In the genomic region with DNA sequence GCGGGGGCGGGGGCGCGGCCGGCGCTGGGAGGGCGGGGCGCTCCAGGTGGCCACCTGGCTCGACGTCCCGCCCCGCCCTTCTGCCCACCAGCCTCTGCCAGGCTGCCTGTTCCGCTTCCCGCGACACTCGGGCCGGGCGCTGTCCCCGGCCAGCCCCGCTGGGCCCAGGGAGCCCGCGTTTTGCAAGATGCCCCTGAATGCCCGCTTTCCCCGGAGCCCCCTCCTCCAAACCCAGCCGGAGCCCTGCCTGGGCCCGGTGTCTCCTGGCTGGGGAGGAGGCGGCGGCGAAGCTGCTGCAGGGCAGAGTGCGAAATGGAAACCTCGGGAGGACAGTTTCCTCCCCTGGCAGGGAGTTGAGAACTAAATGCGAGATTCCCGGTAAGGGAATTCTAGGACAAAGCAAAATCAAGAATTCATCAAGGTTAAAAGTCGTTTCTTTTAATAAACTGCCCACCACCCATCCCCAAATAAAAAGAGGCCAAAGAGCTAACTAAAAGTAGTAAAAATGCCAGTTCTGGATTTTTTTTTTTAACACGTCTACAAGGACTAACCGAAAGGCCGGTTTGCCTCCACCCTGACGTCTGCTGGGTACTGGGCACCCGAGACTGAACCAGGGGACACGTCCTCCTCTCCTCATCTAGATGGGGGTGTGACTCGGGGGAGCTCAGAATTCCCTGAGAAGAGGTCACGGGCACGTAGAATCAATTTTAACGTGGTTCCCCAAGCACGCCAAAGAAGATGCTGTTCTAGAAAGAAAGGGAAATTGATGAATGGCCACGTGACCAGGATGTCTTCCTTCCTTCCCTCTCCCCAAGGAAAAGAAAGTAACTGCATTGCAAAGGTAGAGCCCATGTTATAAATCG, we compare ENCODE assay signal across 8 cellular contexts.
DNase-seq lines count a peak whose midpoint lies in the region; ATAC-seq and TF ChIP-seq lines count a peak whose summit lies in the region.

No MANE protein-coding gene starts in this region.

- no peaks in the 10 kb centered on the region for H3K36me3 ChIP-seq in gastrocnemius medialis

- H3K9me3 Mint-ChIP-seq in glutamatergic neuron (ENCODE audit: unreplicated experiment): peaks cover 9% of the 10 kb centered on the region

- peak overlapping the region; percentile 98 for H3K27ac Mint-ChIP-seq in glutamatergic neuron (ENCODE audit: unreplicated experiment)

- H3K4me3 ChIP-seq in gastrocnemius medialis: peak overlapping the region; percentile 59 to 88 (median 64)

- ATAC-seq in GM19025 (IDR thresholded peaks at IDR 0.05; ENCODE audit: low read depth, unreplicated experiment) (peak; percentile 48), HG03457 (IDR thresholded peaks at IDR 0.05; ENCODE audit: unreplicated experiment) (peak; percentile 47), SK-N-SH treated with all-trans-retinoic acid at 6 μM for 48 hours (peak; percentile 28; the same call in 2 of the 3 replicates), gastrocnemius medialis (peak; percentile 48 to 67)

- H3K4me3 Mint-ChIP-seq in glutamatergic neuron (ENCODE audit: unreplicated experiment): peak overlapping the region; percentile 79

- intact Hi-C loops in gastrocnemius medialis (cut with DNase I; ENCODE audit: low total_unique reads): loop anchor here (5.0 to 10.0 kb wide), 4 partner anchors 54 to 1211 kb away; a partner anchor contains a TSS

- H3K27me3 ChIP-seq in gastrocnemius medialis: no peaks in the 10 kb centered on the region

- peaks cover 7% of the 10 kb centered on the region for H3K27me3 Mint-ChIP-seq in glutamatergic neuron (ENCODE audit: unreplicated experiment)

- in situ Hi-C loops in Caki2 (cut with HindIII; ENCODE audit: low pct_unique_long_range_greater_than_20kb, low sequenced_read_pairs) (no loop called here), gastrocnemius medialis (cut with MboI; ENCODE audit: low sequenced_read_pairs in 4 of 4) (no loop called here)

- peaks cover 5% of the 10 kb centered on the region for H3K36me3 Mint-ChIP-seq in glutamatergic neuron (ENCODE audit: unreplicated experiment)

- H3K27ac ChIP-seq in gastrocnemius medialis: peak overlapping the region; percentile 68 to 76 (median 72)

- DNase-seq in Caki2 (ENCODE audit: low read depth): peak; percentile 50
- DNase-seq in glutamatergic neuron: peak; percentile 39
- DNase-seq in gastrocnemius medialis: no peak
- no peak for DNase-seq in amniotic stem cell (lab: John Stamatoyannopoulos, UW)
- no peak for DNase-seq in activated CD4-positive, alpha-beta T cell treated with anti-CD3 and anti-CD28 coated beads, Interleukin-2, amount 50 U/mL, for 1 hour

- no peaks in the 10 kb centered on the region for H3K9me3 ChIP-seq in gastrocnemius medialis

- peaks cover 37% of the 10 kb centered on the region for H3K4me1 Mint-ChIP-seq in glutamatergic neuron (ENCODE audit: low read depth, unreplicated experiment)

- peaks cover 5 to 15% of the 10 kb centered on the region in 2 donors for H3K4me1 ChIP-seq in gastrocnemius medialis

- TF ChIP-seq POLR2A in gastrocnemius medialis (IDR thresholded peaks at IDR 0.05): peak; percentile 59 to 65

- TF ChIP-seq CTCF in glutamatergic neuron (IDR thresholded peaks at IDR 0.05; ENCODE audit: partially characterized antibody, unreplicated experiment): no peak
- no peak for TF ChIP-seq CTCF in gastrocnemius medialis (IDR thresholded peaks at IDR 0.05 in 4 of 5, conservative IDR thresholded peaks at IDR 0.05 in 1 of 5)

TF ChIP-seq in SK-N-SH treated with all-trans-retinoic acid at 6 μM for 48 hours, 23 proteins besides CTCF, POLR2A, EP300 and RAD21:
- TF ChIP-seq ZNF8 (CRISPR knock-in tag; IDR thresholded peaks at IDR 0.05) (no peak), RARB (CRISPR knock-in tag; IDR thresholded peaks at IDR 0.05) (no peak), CSDC2 (CRISPR knock-in tag; IDR thresholded peaks at IDR 0.05) (no peak)

Comparison
In these comparisons a context has a peak if more than half of its experiments do, and no peak if none do; other contexts are left out.
1. DNase-seq: peak in Caki2 (single experiment) and glutamatergic neuron (single experiment); none in gastrocnemius medialis (0 of 2), amniotic stem cell (single experiment) and activated CD4-positive, alpha-beta T cell treated with anti-CD3 and anti-CD28 coated beads, Interleukin-2, amount 50 U/mL, for 1 hour (single experiment).
2. Peak in every context shown above with its lines, with median percentiles within 50 percentile points of each other: ATAC-seq.